ENCODE assay signal across 12 cellular contexts in genomic region chr4:168319486-168320019, GRCh38. TPM values are rescaled to one million over a fixed set of nuclear protein-coding genes. Genes with fewer than 3 reads are reported as not detected.
DNase-seq lines count a peak whose midpoint lies in the region; ATAC-seq and TF ChIP-seq lines count a peak whose summit lies in the region.
"Had no signal": no experiment of that assay in that cellular context is flagged by ENCODE, and none has a peak within 500 bp of the region (broad histone marks: within the 10 kb centered on the region; RNA-seq: fewer than 3 reads in every experiment).

No MANE protein-coding gene starts in this region.

- no peak for TF ChIP-seq CTCF in esophagus muscularis mucosa (IDR thresholded peaks at IDR 0.05)

- peak overlapping the region; percentile 68 to 90 (median 77) for H3K4me3 ChIP-seq in esophagus muscularis mucosa

- WGBS in esophagus muscularis mucosa = 69% methylated on average over 3 of the region's 3 CpGs

- peaks cover 7 to 25% (median 18%) of the 10 kb centered on the region in 4 donors for H3K4me1 ChIP-seq in esophagus muscularis mucosa

- DNase-seq in EL (peak; percentile 16), OCI-M1 (lab: John Stamatoyannopoulos, UW) (peak; percentile 63), esophagus muscularis mucosa (ENCODE audit: extremely low spot score) (no peak), pons (ENCODE audit: low spot score) (peak; percentile 3), NCI-H2107 (lab: John Stamatoyannopoulos, UW) (no peak), dermis blood vessel endothelial cell (no peak)
- DNase-seq: activated CD4-positive, alpha-beta T cell treated with anti-CD3 and anti-CD28 coated beads, Interleukin-2, amount 50 U/mL, for 48 hours; NCI-H1105 had no signal

- TF ChIP-seq EP300 in esophagus muscularis mucosa (IDR thresholded peaks at IDR 0.05) = no peak

- no peaks in the 10 kb centered on the region for H3K27me3 ChIP-seq in esophagus muscularis mucosa

- TF ChIP-seq POLR2A in esophagus muscularis mucosa (IDR thresholded peaks at IDR 0.05; ENCODE audit: low read depth) = no peak

- H3K36me3 ChIP-seq in esophagus muscularis mucosa = peaks cover 0 to 3% (median 0%) of the 10 kb centered on the region in 4 donors

- H3K9me3 ChIP-seq in esophagus muscularis mucosa = no peaks in the 10 kb centered on the region

- ATAC-seq in HG03097 (IDR thresholded peaks at IDR 0.05; ENCODE audit: low FRiP score, unreplicated experiment) = no peak
- no peak for ATAC-seq in HG03460 (IDR thresholded peaks at IDR 0.05; ENCODE audit: unreplicated experiment)
- ATAC-seq: Panc1 had no signal

- intact Hi-C loops in esophagus muscularis mucosa (cut with DNase I) = loop anchor here (10.0 kb wide), 1 partner anchor 165 kb away; the partner anchor contains the start of gene DDX60L

- peak overlapping the region; percentile 5 to 93 (median 90) for H3K27ac ChIP-seq in esophagus muscularis mucosa (replicated peaks in 1 of 4)

RNA-seq across cellular contexts. Expression of gene DDX60, which starts 1.0 kb away (rescaled TPM):
- total RNA-seq in esophagus muscularis mucosa (10 to 100 TPM in 2 of 4 donors, 1 to 10 TPM in 2; 6.0 to 13.3 (median 9.8) TPM), dermis blood vessel endothelial cell (42.5 and 49.5 TPM in 2 replicates)
- total RNA-seq: G401 had no signal

Comparison
In these comparisons a context has a peak if more than half of its experiments do, and no peak if none do; other contexts are left out.
1. DNase-seq: peak in EL (single experiment), OCI-M1 (single experiment) and pons (single experiment); none in esophagus muscularis mucosa (single experiment), NCI-H2107 (single experiment) and dermis blood vessel endothelial cell (single experiment).